Comparison of ENCODE assay signal across 8 cellular contexts in the genomic region with DNA sequence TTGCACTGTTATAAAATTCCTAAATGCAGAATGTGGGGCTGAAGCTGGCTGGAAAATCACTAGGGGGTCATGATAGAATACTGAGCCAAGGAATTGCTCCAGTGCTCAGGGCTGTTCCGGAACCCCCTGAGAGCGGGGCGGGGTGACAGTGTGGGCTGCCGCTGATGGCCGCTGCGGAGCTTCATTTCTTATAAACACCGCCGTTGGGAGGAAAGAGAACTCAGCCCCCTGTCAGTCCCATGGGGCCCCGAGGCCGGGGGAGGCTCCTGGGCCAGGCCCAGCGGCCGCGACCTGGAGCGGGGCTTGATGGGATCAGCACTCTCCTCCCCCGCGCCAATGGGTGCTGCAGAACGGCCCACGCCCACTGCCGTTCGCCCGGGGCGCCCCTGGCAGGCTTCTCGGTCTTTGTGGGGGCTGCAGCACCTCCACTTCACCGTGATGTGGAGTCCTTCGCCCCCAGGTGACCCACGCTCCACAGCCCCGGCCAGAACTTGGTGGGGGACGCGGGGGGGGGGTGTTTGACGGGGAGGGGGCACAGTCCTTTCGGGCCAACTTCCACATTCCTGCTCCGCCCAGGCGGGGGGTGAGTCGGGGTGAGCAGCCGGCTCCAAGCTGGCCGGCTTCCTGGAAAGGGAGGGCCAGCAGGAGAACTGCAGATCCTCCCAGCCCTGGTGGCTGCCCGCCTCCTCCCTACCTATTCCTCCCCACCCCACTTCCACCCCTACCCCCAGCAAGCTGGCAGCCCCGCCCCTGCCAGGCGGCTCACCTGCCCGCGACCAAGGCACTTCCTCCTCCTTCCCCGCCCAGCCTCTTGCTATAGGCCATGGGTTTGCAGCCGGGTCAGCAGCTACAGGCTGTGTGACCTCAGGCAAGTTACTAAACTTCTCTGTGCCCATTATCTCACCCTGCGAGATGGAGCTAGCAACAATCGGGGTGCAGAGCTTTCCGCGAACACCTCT. TPM values are rescaled to one million over a fixed set of nuclear protein-coding genes. Genes with fewer than 3 reads are reported as not detected.
DNase-seq lines count a peak whose midpoint lies in the region; ATAC-seq, FAIRE-seq and TF ChIP-seq lines count a peak whose summit lies in the region.

No MANE protein-coding gene starts in this region.

- peak overlapping the region; percentile 93 for H3K27ac ChIP-seq in fibroblast of lung (ENCODE audit: insufficient read depth, low read length)

- H3K36me3 ChIP-seq in fibroblast of lung (ENCODE audit: control insufficient read depth, insufficient read depth, low read length), result no peaks in the 10 kb centered on the region

- no peaks in the 10 kb centered on the region for H3K36me3 Mint-ChIP-seq in naive thymus-derived CD8-positive, alpha-beta T cell

- H3K4me1 ChIP-seq in fibroblast of lung (ENCODE audit: control insufficient read depth, extremely low read depth, insufficient read depth, low read length), result peaks cover 47% of the 10 kb centered on the region

- H3K9me3 ChIP-seq in fibroblast of lung (ENCODE audit: control insufficient read depth, insufficient read depth, low read depth, low read length), result no peaks in the 10 kb centered on the region

- peak in 1 of 2 donors; percentile 13 for TF ChIP-seq CTCF in fibroblast of lung (conservative IDR thresholded peaks at IDR 0.05 in 1 of 2, IDR thresholded peaks at IDR 0.05 in 1 of 2; ENCODE audit: low read depth in 1 of 2, low read length in 2 of 2)

- H3K27me3 ChIP-seq in fibroblast of lung (ENCODE audit: control insufficient read depth, insufficient read depth, low read length), result no peaks in the 10 kb centered on the region

- H3K79me2 ChIP-seq in fibroblast of lung (ENCODE audit: control insufficient read depth, insufficient read depth, low read length), result no peaks in the 10 kb centered on the region

- H3K9me3 Mint-ChIP-seq in naive thymus-derived CD8-positive, alpha-beta T cell, result no peaks in the 10 kb centered on the region

- DNase-seq in DMS153 (lab: John Stamatoyannopoulos, UW), result peak; percentile 77
- peak; percentile 37 for DNase-seq in KG1 (lab: John Stamatoyannopoulos, UW)
- DNase-seq in RCC 7860 (ENCODE audit: low spot score), result peak; percentile 92
- peak; percentile 65 to 82 for DNase-seq in activated T-helper 1 cell treated with anti-CD3 and anti-CD28 coated beads, Interleukin-2, amount 50 U/mL, for 16 hours (ENCODE audit: low read depth in 1 of 2, low spot score in 1 of 2)
- peak; percentile 86 to 94 for DNase-seq in fibroblast of lung (ENCODE audit: low read depth in 2 of 2)
- peak; percentile 72 to 92 (median 84) for DNase-seq in naive thymus-derived CD8-positive, alpha-beta T cell
- DNase-seq in stimulated activated naive CD4-positive, alpha-beta T cell treated with Interleukin-2 at 50 U/mL for 16 hours (lab: John Stamatoyannopoulos, UW), result peak; percentile 90

- H3K27me3 Mint-ChIP-seq in naive thymus-derived CD8-positive, alpha-beta T cell, result no peaks in the 10 kb centered on the region

- no peak overlapping the region for H2AFZ ChIP-seq in fibroblast of lung (ENCODE audit: low read length)

- peak overlapping the region; percentile 89 for H3K4me2 ChIP-seq in fibroblast of lung (ENCODE audit: extremely low read depth, insufficient read depth, low read length)

- ATAC-seq in GM21619 (IDR thresholded peaks at IDR 0.05; ENCODE audit: unreplicated experiment), result peak; percentile 37
- peak; percentile 66 to 70 for ATAC-seq in naive thymus-derived CD8-positive, alpha-beta T cell

- POLR2A ChIA-PET in naive thymus-derived CD8-positive, alpha-beta T cell (lab: Charles Lee), result interaction anchor here (0.6 to 8.6 kb wide), 34 partner anchors 7 to 699 kb away, joined by 3 to 99 read pairs (median 7); a partner anchor contains a TSS

- H3K4me1 Mint-ChIP-seq in naive thymus-derived CD8-positive, alpha-beta T cell, result peaks cover 28 to 83% (median 77%) of the 10 kb centered on the region in 4 donors

- peak overlapping the region; percentile 85 for H3K9ac ChIP-seq in fibroblast of lung (ENCODE audit: insufficient read depth, low read length)

- peak overlapping the region; percentile 66 to 71 (median 68) for H3K4me3 ChIP-seq in fibroblast of lung (replicated peaks in 1 of 4; ENCODE audit: control extremely low read depth in 1 of 4, insufficient read depth in 1 of 4, low read depth in 3 of 4, low read length in 4 of 4)

- no peaks in the 10 kb centered on the region for H4K20me1 ChIP-seq in fibroblast of lung (ENCODE audit: control insufficient read depth, extremely low read depth, insufficient read depth, low read length)

- peak overlapping the region; percentile 92 to 98 (median 96) for H3K4me3 Mint-ChIP-seq in naive thymus-derived CD8-positive, alpha-beta T cell

- FAIRE-seq in RCC 7860 (lab: Jason Lieb, UNC), result peak; percentile 51

- peak overlapping the region; percentile 90 to 99 (median 98) for H3K27ac Mint-ChIP-seq in naive thymus-derived CD8-positive, alpha-beta T cell

RNA-seq across cellular contexts. Expression of a gene that starts 5.4 kb away (rescaled TPM):
- 22.1 and 34.7 TPM in 2 replicates for total RNA-seq in fibroblast of lung
- polyA plus RNA-seq in fibroblast of lung, result 36.8 and 37.6 TPM in 2 replicates
- polyA plus RNA-seq in fibroblast of lung (2012), result 32.1 and 37.0 TPM in 2 replicates
- 45.2 and 81.5 TPM in 2 replicates for polyA minus RNA-seq in fibroblast of lung (ENCODE audit: low replicate concordance)
- 100 to 1,000 TPM; 116 to 127 TPM for total RNA-seq in naive thymus-derived CD8-positive, alpha-beta T cell
- polyA plus RNA-seq in naive thymus-derived CD8-positive, alpha-beta T cell, result 100 to 1,000 TPM; 108 to 218 (median 141) TPM

RNA-seq across cellular contexts. Expression of a gene that starts 47.4 kb away (rescaled TPM):
- total RNA-seq in fibroblast of lung, result not detected in 2 replicates
- not detected in 2 replicates for polyA plus RNA-seq in fibroblast of lung
- polyA plus RNA-seq in fibroblast of lung (2012), result not detected in 2 replicates
- polyA minus RNA-seq in fibroblast of lung (ENCODE audit: low replicate concordance), result not detected in 2 replicates
- total RNA-seq in naive thymus-derived CD8-positive, alpha-beta T cell, result not detected
- not detected for polyA plus RNA-seq in naive thymus-derived CD8-positive, alpha-beta T cell

Comparison
In these comparisons a context has a peak if more than half of its experiments do, and no peak if none do; other contexts are left out.
1. Peak in every context shown above with its lines: DNase-seq, ATAC-seq, H3K4me3 ChIP-seq and H3K27ac ChIP-seq.
2. DNase-seq: peak in every context shown above with its lines; median percentile 92 in RCC 7860; 90 in fibroblast of lung; 90 in stimulated activated naive CD4-positive, alpha-beta T cell treated with Interleukin-2 at 50 U/mL for 16 hours; 84 in naive thymus-derived CD8-positive, alpha-beta T cell; 77 in DMS153; 74 in activated T-helper 1 cell treated with anti-CD3 and anti-CD28 coated beads, Interleukin-2, amount 50 U/mL, for 16 hours; 37 in KG1.